In genomic region chr2:75200140-75200985, GRCh38 we compare ENCODE assay signal across 1 cellular context.
TF ChIP-seq lines count a peak whose summit lies in the region.

No MANE protein-coding gene starts in this region.

TF ChIP-seq in IMR-90, 13 proteins besides CTCF, POLR2A, EP300 and RAD21 (continued from another document):
- no peak for TF ChIP-seq USF2 (IDR thresholded peaks at IDR 0.05; ENCODE audit: low read depth, low read length)
- TF ChIP-seq RFX5 (IDR thresholded peaks at IDR 0.05; ENCODE audit: low read depth, low read length), result no peak
- no peak for TF ChIP-seq BHLHE40 (IDR thresholded peaks at IDR 0.05; ENCODE audit: low read depth, low read length)
TF ChIP-seq in IMR-90: peak in this region for 0.
